ENCODE assay signal across 8 cellular contexts in the genomic region with DNA sequence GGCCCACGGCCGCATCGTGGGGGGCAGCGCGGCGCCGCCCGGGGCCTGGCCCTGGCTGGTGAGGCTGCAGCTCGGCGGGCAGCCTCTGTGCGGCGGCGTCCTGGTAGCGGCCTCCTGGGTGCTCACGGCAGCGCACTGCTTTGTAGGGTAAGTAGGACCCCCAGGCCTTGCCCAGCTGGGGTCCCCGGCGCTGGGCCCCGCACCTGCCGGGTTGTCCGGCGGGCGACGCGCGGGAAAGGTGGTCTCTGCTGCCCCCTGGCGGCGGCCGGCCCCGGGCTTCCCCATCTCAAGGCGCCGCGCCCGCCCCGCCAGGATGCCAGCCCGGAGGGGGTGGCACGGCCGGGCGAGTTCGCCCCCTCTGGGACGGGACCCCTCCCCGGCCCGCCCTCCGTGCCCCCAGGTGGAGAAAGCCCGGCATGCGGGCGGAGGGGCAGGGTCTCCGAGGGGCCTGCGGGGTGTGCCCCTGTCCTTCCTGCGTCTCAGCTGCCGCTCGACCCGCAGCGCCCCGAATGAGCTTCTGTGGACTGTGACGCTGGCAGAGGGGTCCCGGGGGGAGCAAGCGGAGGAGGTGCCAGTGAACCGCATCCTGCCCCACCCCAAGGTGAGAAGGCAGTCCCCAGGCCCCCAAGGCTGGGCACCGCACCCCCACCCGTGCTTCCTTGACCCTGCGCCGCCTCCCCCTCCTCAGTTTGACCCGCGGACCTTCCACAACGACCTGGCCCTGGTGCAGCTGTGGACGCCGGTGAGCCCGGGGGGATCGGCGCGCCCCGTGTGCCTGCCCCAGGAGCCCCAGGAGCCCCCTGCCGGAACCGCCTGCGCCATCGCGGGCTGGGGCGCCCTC. TPM values are rescaled to one million over a fixed set of nuclear protein-coding genes. Genes with fewer than 3 reads are reported as not detected.
DNase-seq lines count a peak whose midpoint lies in the region; ATAC-seq and TF ChIP-seq lines count a peak whose summit lies in the region.

No MANE protein-coding gene starts in this region.

- H3K4me1 ChIP-seq in Peyer's patch (peaks cover 0 to 25% (median 16%) of the 10 kb centered on the region in 4 donors), left ventricle myocardium inferior (peaks cover 44% of the 10 kb centered on the region), smooth muscle cell (ENCODE audit: low read depth) (peaks cover 4% of the 10 kb centered on the region)

- H3K9me3 ChIP-seq in Peyer's patch (no peaks in the 10 kb centered on the region), left ventricle myocardium inferior (replicated peaks) (no peaks in the 10 kb centered on the region), smooth muscle cell (replicated peaks; ENCODE audit: low read depth) (no peaks in the 10 kb centered on the region)

- peak overlapping the region; percentile 74 for H3K4me2 ChIP-seq in smooth muscle cell

- TF ChIP-seq CTCF in Peyer's patch (IDR thresholded peaks at IDR 0.05) (peak; percentile 32 to 94 (median 84)), left ventricle myocardium inferior (IDR thresholded peaks at IDR 0.05; ENCODE audit: borderline replicate concordance) (peak; percentile 90), smooth muscle cell (IDR thresholded peaks at IDR 0.05; ENCODE audit: borderline replicate concordance, insufficient read depth, poor library complexity, severe bottlenecking) (peak; percentile 85)

- no peak overlapping the region for H2AFZ ChIP-seq in smooth muscle cell (ENCODE audit: low read depth)

- DNase-seq in NCI-H2081 (lab: John Stamatoyannopoulos, UW) = peak; percentile 15 to 26
- no peak for DNase-seq in NCI-H2081 treated with DMSO at 0.1 percent for 48 hours (lab: John Stamatoyannopoulos, UW)
- peak; percentile 39 to 78 (median 74) for DNase-seq in Peyer's patch
- peak; percentile 34 to 69 (median 60) for DNase-seq in activated naive CD4-positive, alpha-beta T cell (lab: John Stamatoyannopoulos, UW)
- DNase-seq in left ventricle myocardium inferior = peak; percentile 44
- DNase-seq in smooth muscle cell (lab: John Stamatoyannopoulos, UW; ENCODE audit: unreplicated experiment) = peak; percentile 11
- DNase-seq in GF-D8 (lab: John Stamatoyannopoulos, UW) = no peak

- TF ChIP-seq POLR2A in Peyer's patch (IDR thresholded peaks at IDR 0.05) = no peak

- H3K79me2 ChIP-seq in smooth muscle cell (ENCODE audit: low read depth) = no peaks in the 10 kb centered on the region

- 24% methylated on average over 58 of the region's 79 CpGs for WGBS in smooth muscle cell (ENCODE audit: low lambda C conversion rate)

- H3F3A ChIP-seq in smooth muscle cell (ENCODE audit: low read depth) = no peaks in the 10 kb centered on the region

- intact Hi-C loops in left ventricle myocardium inferior (cut with micrococcal nuclease) = no loop called here

- ATAC-seq in GM21528 (IDR thresholded peaks at IDR 0.05; ENCODE audit: low FRiP score, unreplicated experiment) = no peak

- no peaks in the 10 kb centered on the region for H4K20me1 ChIP-seq in smooth muscle cell (ENCODE audit: low read depth)

- H3K27ac ChIP-seq in Peyer's patch (no peak overlapping the region), left ventricle myocardium inferior (replicated peaks) (no peak overlapping the region), smooth muscle cell (ENCODE audit: low read depth) (no peak overlapping the region)

- H3K9ac ChIP-seq in smooth muscle cell (ENCODE audit: low read depth) = no peak overlapping the region

- H3K27me3 ChIP-seq in Peyer's patch = peaks cover 0 to 27% of the 10 kb centered on the region in 2 donors
- H3K27me3 ChIP-seq in left ventricle myocardium inferior (ENCODE audit: low read depth) = peaks cover 94% of the 10 kb centered on the region
- peaks cover 49% of the 10 kb centered on the region for H3K27me3 ChIP-seq in smooth muscle cell (ENCODE audit: low read depth)

- peak overlapping the region in 3 of 4 donors; percentile 37 to 39 (median 38) for H3K4me3 ChIP-seq in Peyer's patch
- H3K4me3 ChIP-seq in left ventricle myocardium inferior = peak overlapping the region; percentile 53
- H3K4me3 ChIP-seq in smooth muscle cell = no peak overlapping the region

- H3K36me3 ChIP-seq in Peyer's patch (no peaks in the 10 kb centered on the region), left ventricle myocardium inferior (no peaks in the 10 kb centered on the region), smooth muscle cell (ENCODE audit: low read depth) (no peaks in the 10 kb centered on the region)

RNA-seq across cellular contexts. Expression of gene PRSS56, which starts 2.0 kb away (rescaled TPM):
- total RNA-seq in Peyer's patch (not detected), left ventricle myocardium inferior (not detected), smooth muscle cell (not detected in 2 replicates)
- 0.24 TPM in 1 of 2 replicates, not detected in the other for polyA plus RNA-seq in smooth muscle cell

RNA-seq across cellular contexts. Expression of gene CHRND, which starts 3.7 kb away (rescaled TPM):
- total RNA-seq in Peyer's patch (not detected), left ventricle myocardium inferior (not detected), smooth muscle cell (not detected in 2 replicates)
- polyA plus RNA-seq in smooth muscle cell = not detected in 2 replicates

RNA-seq across cellular contexts. Expression of gene CHRNG, which starts 17.3 kb away (rescaled TPM):
- total RNA-seq in Peyer's patch = not detected
- total RNA-seq in left ventricle myocardium inferior = not detected
- 0.58 TPM in 1 of 2 replicates, not detected in the other for total RNA-seq in smooth muscle cell
- polyA plus RNA-seq in smooth muscle cell = 0.84 TPM in 1 of 2 replicates, not detected in the other

RNA-seq across cellular contexts. Expression of gene TIGD1, which starts 28.1 kb away (rescaled TPM):
- total RNA-seq in Peyer's patch (10 to 100 TPM in 3 of 4 donors, 1 to 10 TPM in 1; 8.6 to 31.4 (median 13.4) TPM), left ventricle myocardium inferior (2.4 TPM), smooth muscle cell (7.4 and 8.1 TPM in 2 replicates)
- 1.9 and 2.9 TPM in 2 replicates for polyA plus RNA-seq in smooth muscle cell

RNA-seq across cellular contexts. Expression of gene EIF4E2, which starts 28.3 kb away (rescaled TPM):
- total RNA-seq in Peyer's patch = 10 to 100 TPM; 33.0 to 51.8 (median 44.1) TPM
- total RNA-seq in left ventricle myocardium inferior = 44.2 TPM
- 83.1 and 110 TPM in 2 replicates for total RNA-seq in smooth muscle cell
- polyA plus RNA-seq in smooth muscle cell = 189 and 194 TPM in 2 replicates

Comparison
In these comparisons a context has a peak if more than half of its experiments do, and no peak if none do; other contexts are left out.
1. DNase-seq: peak in NCI-H2081 (2 of 2), Peyer's patch (3 of 3), activated naive CD4-positive, alpha-beta T cell (4 of 4), left ventricle myocardium inferior (single experiment) and smooth muscle cell (single experiment); none in NCI-H2081 treated with DMSO at 0.1 percent for 48 hours (single experiment) and GF-D8 (single experiment).
2. Peak in every context shown above with its lines, with median percentiles within 50 percentile points of each other: CTCF ChIP-seq.